12 cellular contexts compared by ENCODE assay signal in the genomic region with DNA sequence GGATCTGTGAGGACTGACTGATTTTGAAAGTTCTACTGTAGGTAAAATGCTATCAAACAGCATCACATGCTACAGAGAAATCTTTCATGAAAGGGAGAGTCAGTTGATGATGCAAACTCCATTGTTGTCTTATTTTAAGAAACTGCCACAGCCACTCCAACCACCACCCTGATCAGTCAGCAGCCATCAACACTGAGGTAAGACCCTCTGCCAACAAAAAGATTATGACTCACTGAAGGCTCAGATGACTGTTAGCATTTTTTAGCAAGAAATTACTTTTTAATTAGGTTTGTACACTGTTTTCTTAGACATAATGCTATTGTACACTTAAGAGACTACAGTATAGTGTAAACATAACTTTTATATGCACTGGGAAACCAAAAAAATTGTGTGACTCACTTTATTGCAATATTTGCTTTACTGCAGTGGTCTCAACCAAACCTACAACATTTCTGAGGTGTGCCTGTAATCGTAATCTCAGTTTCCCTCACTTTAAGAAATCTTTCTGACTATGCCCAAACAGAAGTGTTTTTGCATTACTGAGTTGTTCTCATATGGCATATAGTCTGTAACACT. TPM values are rescaled to one million over a fixed set of nuclear protein-coding genes. Genes with fewer than 3 reads are reported as not detected.
DNase-seq lines count a peak whose midpoint lies in the region; ATAC-seq, FAIRE-seq and TF ChIP-seq lines count a peak whose summit lies in the region.
"Had no signal": no experiment of that assay in that cellular context is flagged by ENCODE, and none has a peak within 500 bp of the region (broad histone marks: within the 10 kb centered on the region; RNA-seq: fewer than 3 reads in every experiment).

No MANE protein-coding gene starts in this region.

- H3F3A ChIP-seq in SU-DHL-6 (ENCODE audit: insufficient read depth), result peaks cover 31% of the 10 kb centered on the region

- H3K4me3 ChIP-seq in SU-DHL-6 (ENCODE audit: insufficient read depth, low read length, poor library complexity, severe bottlenecking) (no peak overlapping the region), fibroblast of pulmonary artery (replicated peaks; ENCODE audit: low read depth, low read length) (no peak overlapping the region), small intestine (ENCODE audit: low read depth in 1 of 2, low read length in 2 of 2) (no peak overlapping the region)

- H3K27me3 ChIP-seq in SU-DHL-6 (ENCODE audit: low read length) (no peaks in the 10 kb centered on the region), small intestine (ENCODE audit: control insufficient read depth in 2 of 2, insufficient read depth in 2 of 2, low read length in 2 of 2) (no peaks in the 10 kb centered on the region)

- no peaks in the 10 kb centered on the region for H4K20me1 ChIP-seq in SU-DHL-6 (ENCODE audit: low read depth, low read length)

- in situ Hi-C loops in Caki2 (cut with HindIII; ENCODE audit: low pct_unique_long_range_greater_than_20kb, low sequenced_read_pairs), result no loop called here

- no peak for FAIRE-seq in small intestine (lab: Jason Lieb, UNC)

- H3K9ac ChIP-seq in SU-DHL-6 (ENCODE audit: low read length), result no peak overlapping the region

- peaks cover 11% of the 10 kb centered on the region for H3K79me2 ChIP-seq in SU-DHL-6 (ENCODE audit: insufficient read depth, low read length)

- no peaks in the 10 kb centered on the region for H3K4me1 ChIP-seq in small intestine (ENCODE audit: control insufficient read depth in 2 of 2, insufficient read depth in 1 of 2, low read depth in 1 of 2, low read length in 1 of 2)

- DNase-seq in Caki2 (ENCODE audit: low read depth) (peak; percentile 37), HCEC 1CT (peak; percentile 50), fibroblast of pulmonary artery (ENCODE audit: low read depth) (peak; percentile 81), small intestine (no peak), NCI-H774 (lab: John Stamatoyannopoulos, UW) (no peak)
- DNase-seq: activated CD8-positive, alpha-beta memory T cell treated with anti-CD3 and anti-CD28 coated beads, Interleukin-2, amount 50 U/mL, for 48 hours; NCI-H2029; occipital lobe had no signal

- H3K9me3 ChIP-seq in SU-DHL-6 (ENCODE audit: insufficient read depth, low read length), result no peaks in the 10 kb centered on the region
- H3K9me3 ChIP-seq in small intestine (ENCODE audit: control insufficient read depth, low read depth), result no peaks in the 10 kb centered on the region

- no peak for ATAC-seq in HG02938 (IDR thresholded peaks at IDR 0.05; ENCODE audit: unreplicated experiment)
- no peak for ATAC-seq in GM19463 (IDR thresholded peaks at IDR 0.05; ENCODE audit: unreplicated experiment)
- ATAC-seq: HCT116 had no signal

- peak overlapping the region; percentile 40; the same call in 1 of the 2 replicates for H3K27ac ChIP-seq in SU-DHL-6 (ENCODE audit: low read depth, low read length)
- H3K27ac ChIP-seq in small intestine (ENCODE audit: low read depth in 1 of 2, low read length in 1 of 2), result no peak overlapping the region

- H3K36me3 ChIP-seq in SU-DHL-6 (ENCODE audit: low read length) (no peaks in the 10 kb centered on the region), small intestine (ENCODE audit: control insufficient read depth in 2 of 2, insufficient read depth in 2 of 2, low read length in 2 of 2) (no peaks in the 10 kb centered on the region)

- no peak overlapping the region for H3K4me2 ChIP-seq in SU-DHL-6 (ENCODE audit: low read depth, low read length, poor library complexity, severe bottlenecking)

- TF ChIP-seq CTCF in SU-DHL-6 (IDR thresholded peaks at IDR 0.05; ENCODE audit: insufficient read depth, low read length, poor library complexity, severe bottlenecking) (no peak), fibroblast of pulmonary artery (IDR thresholded peaks at IDR 0.05; ENCODE audit: low read length, missing control alignments) (no peak)

- H3K9me2 ChIP-seq in SU-DHL-6 (replicated peaks; ENCODE audit: insufficient read depth, low read length), result no peaks in the 10 kb centered on the region

- H2AFZ ChIP-seq in SU-DHL-6 (ENCODE audit: low read depth, low read length, severe bottlenecking), result no peak overlapping the region

- WGBS in small intestine, 3 donors, result 87 to 98% (median 88%) methylated on average over 1 of the region's 1 CpG

RNA-seq across cellular contexts. Expression of a gene that starts 42.8 kb away (rescaled TPM):
- 13.2 and 28.5 TPM in 2 replicates for total RNA-seq in Caki2 (2014; rRNA removed; shearing (Covaris generic); ENCODE audit: low replicate concordance)
- 1 to 10 TPM; 2.2 to 8.5 (median 6.2) TPM for polyA plus RNA-seq in small intestine

RNA-seq across cellular contexts. Expression of a gene that starts 43.0 kb away (rescaled TPM):
- total RNA-seq in Caki2 (2014; rRNA removed; shearing (Covaris generic); ENCODE audit: low replicate concordance), result 5.9 and 15.8 TPM in 2 replicates
- polyA plus RNA-seq in small intestine, result 1 to 10 TPM; 3.5 to 5.9 (median 5.6) TPM

Comparison
In these comparisons a context has a peak if more than half of its experiments do, and no peak if none do; other contexts are left out.
1. DNase-seq: peak in Caki2 (single experiment), HCEC 1CT (single experiment) and fibroblast of pulmonary artery (single experiment); none in small intestine (single experiment) and NCI-H774 (single experiment).